5 cellular contexts compared by ENCODE assay signal in the genomic region with DNA sequence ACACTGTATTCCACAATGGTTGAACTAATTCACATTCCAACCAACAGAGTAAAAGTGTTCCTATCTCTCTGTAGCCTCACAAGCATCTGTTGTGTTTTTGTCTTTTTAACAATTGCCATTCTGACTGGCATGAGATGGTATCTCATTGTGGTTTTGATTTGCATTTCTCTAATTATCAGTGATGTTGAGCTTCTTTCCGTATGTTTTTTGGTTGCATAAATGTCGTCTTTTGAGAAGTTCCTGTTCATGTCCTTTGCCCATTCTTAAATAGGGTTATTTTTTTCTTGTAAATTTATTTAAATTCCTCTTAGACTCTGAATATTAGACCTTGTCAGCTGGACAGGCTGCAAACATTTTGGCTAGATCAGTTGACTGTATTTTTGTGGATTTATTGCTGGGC.
"Had no signal": no experiment of that assay in that cellular context is flagged by ENCODE, and none has a peak within 500 bp of the region (broad histone marks: within the 10 kb centered on the region; RNA-seq: fewer than 3 reads in every experiment).

No MANE protein-coding gene starts in this region.

- FAIRE-seq: G401.6, GM12878, GM12891 had no signal

- ATAC-seq: GM12878 had no signal

- DNase-seq: GDM1, GF-D8 had no signal

- H3K4me3 ChIP-seq: GM12878 had no signal
